13 cellular contexts compared by ENCODE assay signal in genomic region chr20:43680976-43681375, GRCh38.
DNase-seq lines count a peak whose midpoint lies in the region; ATAC-seq and TF ChIP-seq lines count a peak whose summit lies in the region.
"Had no signal": no experiment of that assay in that cellular context is flagged by ENCODE, and none has a peak within 500 bp of the region (broad histone marks: within the 10 kb centered on the region; RNA-seq: fewer than 3 reads in every experiment).

No MANE protein-coding gene starts in this region.

- H3K4me3 ChIP-seq in DOHH2 (ENCODE audit: low read length) (peak overlapping the region; percentile 67), HUES6 (ENCODE audit: low read depth, low read length) (no peak overlapping the region)
- H3K4me3 ChIP-seq: ascending aorta, gastrocnemius medialis, SK-N-MC had no signal

- H3K9ac ChIP-seq in HUES6 (ENCODE audit: low read length) = no peak overlapping the region

- DNase-seq in fibroblast of gingiva (ENCODE audit: low read depth) = peak; percentile 52
- DNase-seq in activated effector memory CD4-positive, alpha-beta T cell treated with anti-CD3 and anti-CD28 coated beads, Interleukin-2, amount 50 U/mL, for 16 hours = no peak
- DNase-seq in NCI-H2029 (lab: John Stamatoyannopoulos, UW) = no peak
- DNase-seq in stimulated activated CD8-positive, alpha-beta memory T cell treated with anti-CD3 and anti-CD28 coated beads, Interleukin-4, amount 100 ng/mL, for 48 hours = no peak
- DNase-seq: activated T-cell treated with anti-CD3 and anti-CD28 coated beads, Interleukin-2, amount 50 U/mL, for 24 hours; BE2C; gastrocnemius medialis had no signal

- H3K9me3 ChIP-seq in DOHH2 (ENCODE audit: control insufficient read depth, insufficient read depth, low read length) = no peaks in the 10 kb centered on the region
- no peaks in the 10 kb centered on the region for H3K9me3 ChIP-seq in HUES6 (ENCODE audit: control insufficient read depth, insufficient read depth, low read depth, low read length)
- H3K9me3 ChIP-seq: ascending aorta, BE2C, gastrocnemius medialis had no signal

- H3K9me2 ChIP-seq in DOHH2 (replicated peaks; ENCODE audit: control insufficient read depth, low read length) = no peaks in the 10 kb centered on the region

- H3F3A ChIP-seq in DOHH2 (ENCODE audit: control insufficient read depth, insufficient read depth) = peaks cover 38% of the 10 kb centered on the region

- H3K27ac ChIP-seq in DOHH2 (ENCODE audit: low read depth, low read length) = peak overlapping the region; percentile 95
- peak overlapping the region; percentile 16; the same call in 1 of the 2 replicates for H3K27ac ChIP-seq in HUES6 (ENCODE audit: low read depth, low read length)
- H3K27ac ChIP-seq: ascending aorta, gastrocnemius medialis, SK-N-MC had no signal

- H3K36me3 ChIP-seq in DOHH2 (ENCODE audit: control insufficient read depth, low read length) (peaks cover 81% of the 10 kb centered on the region), HUES6 (ENCODE audit: control insufficient read depth, insufficient read depth, low read length) (peaks cover 60% of the 10 kb centered on the region)
- H3K36me3 ChIP-seq: ascending aorta, gastrocnemius medialis had no signal

- H3K79me2 ChIP-seq in DOHH2 (ENCODE audit: control insufficient read depth, low read length) = peaks cover 76% of the 10 kb centered on the region

- H3K27me3 ChIP-seq in DOHH2 (ENCODE audit: control insufficient read depth, low read length) = no peaks in the 10 kb centered on the region
- no peaks in the 10 kb centered on the region for H3K27me3 ChIP-seq in HUES6 (ENCODE audit: control insufficient read depth, insufficient read depth, low read length)
- H3K27me3 ChIP-seq: ascending aorta, BE2C, gastrocnemius medialis had no signal

- ATAC-seq in GM19395 (IDR thresholded peaks at IDR 0.05; ENCODE audit: unreplicated experiment) (peak; percentile 4), HG03196 (IDR thresholded peaks at IDR 0.05; ENCODE audit: unreplicated experiment) (no peak)
- ATAC-seq: gastrocnemius medialis had no signal

- H3K4me1 ChIP-seq in DOHH2 (ENCODE audit: control insufficient read depth, low read length) (peaks cover 67% of the 10 kb centered on the region), HUES6 (ENCODE audit: control insufficient read depth, insufficient read depth, low read length) (peaks cover 3% of the 10 kb centered on the region; the same call in 1 of the 2 replicates)
- H3K4me1 ChIP-seq: ascending aorta, BE2C, gastrocnemius medialis had no signal

- TF ChIP-seq CTCF in DOHH2 (IDR thresholded peaks at IDR 0.05; ENCODE audit: low read depth, low read length, poor library complexity, severe bottlenecking) = no peak

- H4K20me1 ChIP-seq in DOHH2 (ENCODE audit: control insufficient read depth, insufficient read depth, low read depth, low read length) = peaks cover 20% of the 10 kb centered on the region

- H3K4me2 ChIP-seq in DOHH2 (ENCODE audit: low read length) = peak overlapping the region; percentile 83
